In the genomic region with DNA sequence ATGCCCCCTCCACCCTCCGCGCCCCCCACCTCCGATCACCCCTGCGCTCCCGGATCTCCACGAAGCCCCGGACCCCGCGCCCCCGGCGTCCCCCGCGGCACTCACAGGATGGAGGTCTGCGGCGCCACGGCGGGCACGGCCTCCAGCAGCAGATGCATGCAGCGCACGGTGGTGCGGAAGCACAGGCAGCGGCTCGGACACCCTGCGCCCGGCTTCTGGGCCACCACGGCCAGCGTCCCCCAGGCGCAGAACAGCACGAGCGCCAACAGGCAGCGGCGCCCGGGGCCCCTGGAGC, we compare ENCODE assay signal across 8 cellular contexts. TPM values are rescaled to one million over a fixed set of nuclear protein-coding genes. Genes with fewer than 3 reads are reported as not detected.
DNase-seq lines count a peak whose midpoint lies in the region; ATAC-seq and TF ChIP-seq lines count a peak whose summit lies in the region.

No MANE protein-coding gene starts in this region.

- no peak overlapping the region for H2AFZ ChIP-seq in osteoblast (ENCODE audit: low read length)

- peaks cover 9% of the 10 kb centered on the region for H4K20me1 ChIP-seq in osteoblast (ENCODE audit: insufficient read depth, low read length)

- H3K36me3 ChIP-seq in SJSA1 = peaks cover 21% of the 10 kb centered on the region
- peaks cover 6% of the 10 kb centered on the region for H3K36me3 ChIP-seq in osteoblast (ENCODE audit: insufficient read depth, low read length)

- no peak for TF ChIP-seq CTCF in C4-2B (conservative IDR thresholded peaks at IDR 0.05)
- no peak for TF ChIP-seq CTCF in foreskin fibroblast (IDR thresholded peaks at IDR 0.05; ENCODE audit: low read depth, low read length)
- no peak for TF ChIP-seq CTCF in osteoblast (IDR thresholded peaks at IDR 0.05; ENCODE audit: extremely low read depth, low read depth, low read length)

- DNase-seq in SJSA1 (ENCODE audit: low read depth in 1 of 2, low spot score in 2 of 2) (no peak), foreskin fibroblast (no peak), osteoblast (ENCODE audit: insufficient read length, low spot score, missing footprints) (no peak), SIG-M5 (lab: John Stamatoyannopoulos, UW) (no peak), NCI-H526 treated with DMSO at 0.1 percent for 48 hours (lab: John Stamatoyannopoulos, UW) (no peak)
- no peak for DNase-seq in NK-92 treated with Interleukin-12 subunit alpha and Interleukin-12 subunit beta, amount 100 ng/mL, for 24 hours (lab: John Stamatoyannopoulos, UW)

- H3K27ac ChIP-seq in C4-2B = peak overlapping the region; percentile 50
- H3K27ac ChIP-seq in SJSA1 = peak overlapping the region; percentile 48
- H3K27ac ChIP-seq in osteoblast (ENCODE audit: low read depth, low read length) = peak overlapping the region; percentile 61

- ATAC-seq in HG03280 (IDR thresholded peaks at IDR 0.05; ENCODE audit: unreplicated experiment) = no peak

- H3K4me2 ChIP-seq in osteoblast (ENCODE audit: insufficient read depth, low read length) = peak overlapping the region; percentile 95

- no peaks in the 10 kb centered on the region; the same call in 1 of the 2 replicates for H3K27me3 ChIP-seq in SJSA1 (replicated peaks)
- peaks cover 11% of the 10 kb centered on the region for H3K27me3 ChIP-seq in osteoblast (ENCODE audit: insufficient read depth, low read length)

- H3K9me3 ChIP-seq in SJSA1 (replicated peaks) (no peaks in the 10 kb centered on the region), osteoblast (ENCODE audit: low read depth, low read length) (no peaks in the 10 kb centered on the region)

- H3K4me3 ChIP-seq in SJSA1 (peak overlapping the region; percentile 95), foreskin fibroblast (ENCODE audit: low read depth in 1 of 2, low read length in 2 of 2) (peak overlapping the region; percentile 71 to 73), osteoblast (ENCODE audit: insufficient read depth, low read length) (peak overlapping the region; percentile 77)

- H3K79me2 ChIP-seq in osteoblast (ENCODE audit: insufficient read depth, low read length) = peaks cover 33% of the 10 kb centered on the region

- H3K4me1 ChIP-seq in SJSA1 (replicated peaks) (peaks cover 62% of the 10 kb centered on the region), osteoblast (ENCODE audit: insufficient read depth, low read length) (peaks cover 28% of the 10 kb centered on the region)

RNA-seq across cellular contexts. Expression of a gene that starts 0.2 kb away (rescaled TPM):
- total RNA-seq in SJSA1 (2014; rRNA removed; shearing (Covaris generic)) = 199 and 310 TPM in 2 replicates
- total RNA-seq in osteoblast = 307 and 324 TPM in 2 replicates
